In genomic region chr16:77190190-77190477, GRCh38 we compare ENCODE assay signal across 8 cellular contexts. TPM values are rescaled to one million over a fixed set of nuclear protein-coding genes. Genes with fewer than 3 reads are reported as not detected.
DNase-seq lines count a peak whose midpoint lies in the region; ATAC-seq, FAIRE-seq and TF ChIP-seq lines count a peak whose summit lies in the region.

No MANE protein-coding gene starts in this region.

- TF ChIP-seq EP300 in K562 (IDR thresholded peaks at IDR 0.05; ENCODE audit: low read length): no peak

- TF ChIP-seq POLR2A in K562 (conservative IDR thresholded peaks at IDR 0.05): no peak

- H3K4me1 ChIP-seq in BLaER1: peaks cover 27% of the 10 kb centered on the region
- peaks cover 9 to 17% of the 10 kb centered on the region in 2 experiments; a peak in 3 of 5 replicates for H3K4me1 ChIP-seq in K562 (replicated peaks in 1 of 2; ENCODE audit: control insufficient read depth in 2 of 2, insufficient read depth in 2 of 2, low read length in 2 of 2)
- H3K4me1 ChIP-seq in mucosa of descending colon (ENCODE audit: low read depth): peaks cover 11% of the 10 kb centered on the region

- peaks cover 23% of the 10 kb centered on the region for H3K79me2 ChIP-seq in K562 (ENCODE audit: control insufficient read depth, insufficient read depth, low read length)

- in situ Hi-C loops in K562 (cut with MboI): loop anchor here (25.0 kb wide), 2 partner anchors 1553 to 1978 kb away; partner anchors contain the start of genes CTRB1, CTRB2, KARS1 and TERF2IP

- H3K36me3 ChIP-seq in BLaER1: peaks cover 26% of the 10 kb centered on the region
- peaks cover 28% of the 10 kb centered on the region; the same call in 2 of the 3 replicates for H3K36me3 ChIP-seq in K562 (ENCODE audit: control insufficient read depth, insufficient read depth, low read length)
- H3K36me3 ChIP-seq in mucosa of descending colon (ENCODE audit: low read depth): peaks cover 9% of the 10 kb centered on the region

- TSS peak; percentile 89 for BruUV-seq in K562 (replicated peaks; lab: Mats Ljungman, UMichigan)

- ATAC-seq in HG03045 (IDR thresholded peaks at IDR 0.05; ENCODE audit: unreplicated experiment) (peak; percentile 1), K562 (no peak), mucosa of descending colon (no peak), HG03025 (IDR thresholded peaks at IDR 0.05; ENCODE audit: low FRiP score, unreplicated experiment) (no peak)

- CTCF ChIA-PET in K562 (lab: Yijun Ruan, JAX; ENCODE audit: low intra/inter-chr PET ratio): no interaction called here

- intact Hi-C loops in K562 (cut with micrococcal nuclease) (no loop called here), mucosa of descending colon (cut with DNase I, micrococcal nuclease) (no loop called here), head of caudate nucleus (cut with DNase I) (no loop called here)

- H4K20me1 ChIP-seq in BLaER1 (peaks cover 21% of the 10 kb centered on the region), K562 (replicated peaks; ENCODE audit: control insufficient read depth, insufficient read depth, low read length) (no peaks in the 10 kb centered on the region)

- H3K4me3 ChIP-seq in BLaER1 (peak overlapping the region; percentile 87), K562 (peak overlapping the region; percentile 84), mucosa of descending colon (peak overlapping the region; percentile 67)

- no peak for TF ChIP-seq CTCF in K562 (IDR thresholded peaks at IDR 0.05 in 2 of 3, conservative IDR thresholded peaks at IDR 0.05 in 1 of 3; ENCODE audit: insufficient read depth in 2 of 3, low read depth in 1 of 3, low read length in 3 of 3)
- no peak for TF ChIP-seq CTCF in mucosa of descending colon (IDR thresholded peaks at IDR 0.05)

- H3K4me2 ChIP-seq in BLaER1: peak overlapping the region; percentile 84
- peak overlapping the region; percentile 83 for H3K4me2 ChIP-seq in K562 (ENCODE audit: insufficient read depth, low read length)

- no peak for DNase-seq in K562 (ENCODE audit: extremely low read depth in 1 of 4, low spot score in 3 of 4)
- no peak for DNase-seq in mucosa of descending colon
- no peak for DNase-seq in CD1c-positive myeloid dendritic cell (ENCODE audit: extremely low spot score)
- no peak for DNase-seq in head of caudate nucleus
- no peak for DNase-seq in NCI-H526 (lab: John Stamatoyannopoulos, UW)

- H3K9me1 ChIP-seq in K562 (ENCODE audit: control insufficient read depth, insufficient read depth, low read length): peaks cover 3% of the 10 kb centered on the region

- peak overlapping the region; percentile 93 for H3K27ac ChIP-seq in BLaER1
- H3K27ac ChIP-seq in K562 (ENCODE audit: extremely low read depth, low read depth, low read length): peak overlapping the region; percentile 99

- no peak for TF ChIP-seq RAD21 in K562 (CRISPR knock-in tag; conservative IDR thresholded peaks at IDR 0.05 in 1 of 2, IDR thresholded peaks at IDR 0.05 in 1 of 2)

- H3K9me3 ChIP-seq in BLaER1 (no peaks in the 10 kb centered on the region), K562 (replicated peaks; ENCODE audit: control insufficient read depth, insufficient read depth, low read depth, low read length) (no peaks in the 10 kb centered on the region), mucosa of descending colon (no peaks in the 10 kb centered on the region)

- H3K9ac ChIP-seq in BLaER1 (peak overlapping the region; percentile 86), K562 (ENCODE audit: insufficient read depth in 1 of 2, low read depth in 2 of 2, low read length in 2 of 2) (peak overlapping the region; percentile 95 to 96)

- H3K27me3 ChIP-seq in BLaER1 (no peaks in the 10 kb centered on the region), K562 (ENCODE audit: control insufficient read depth in 2 of 2, insufficient read depth in 2 of 2, low read length in 2 of 2) (no peaks in the 10 kb centered on the region)

- WGBS in K562 (ENCODE audit: insufficient coverage, low coverage, missing lambda C conversion rate): 0% methylated on average over 14 of the region's 19 CpGs

- FAIRE-seq in K562 (lab: Jason Lieb, UNC): no peak

- POLR2A ChIA-PET in K562 (lab: Yijun Ruan, JAX): interaction anchor here (0.6 to 1.6 kb wide), 4 partner anchors 11 to 1757 kb away, joined by 3 to 5 read pairs (median 3); no protein-coding TSS in a partner anchor

- peak overlapping the region; percentile 98 for H2AFZ ChIP-seq in K562 (ENCODE audit: low read depth, low read length)

TF ChIP-seq in K562, 482 proteins besides CTCF, POLR2A, EP300 and RAD21:
- TF ChIP-seq ZBTB8A (IDR thresholded peaks at IDR 0.05; ENCODE audit: partially characterized antibody) (no peak), SP1 (CRISPR knock-in tag; IDR thresholded peaks at IDR 0.05) (no peak), ZFP36 (IDR thresholded peaks at IDR 0.05; ENCODE audit: low read depth, low read length, partially characterized antibody) (no peak), ETV5 (CRISPR knock-in tag; IDR thresholded peaks at IDR 0.05; ENCODE audit: low read depth) (0 out of 2 replicates have a peak, but pooled peaks have one; percentile 40), SREBF2 (CRISPR knock-in tag; IDR thresholded peaks at IDR 0.05) (0 out of 2 replicates have a peak, but pooled peaks have one; percentile 71), ZNF830 (CRISPR knock-in tag; IDR thresholded peaks at IDR 0.05) (0 out of 2 replicates have a peak, but pooled peaks have one; percentile 33), NR4A1 (CRISPR knock-in tag; IDR thresholded peaks at IDR 0.05) (no peak), NR4A1 (tag; IDR thresholded peaks at IDR 0.05) (0 out of 2 replicates have a peak, but pooled peaks have one; percentile 52), CBFB (CRISPR knock-in tag; IDR thresholded peaks at IDR 0.05) (0 out of 2 replicates have a peak, but pooled peaks have one; percentile 53), ZNF695 (CRISPR knock-in tag; IDR thresholded peaks at IDR 0.05) (no peak), NELFE (IDR thresholded peaks at IDR 0.05; ENCODE audit: insufficient read depth, insufficient read length) (no peak)
- TF ChIP-seq, protein P1, sequence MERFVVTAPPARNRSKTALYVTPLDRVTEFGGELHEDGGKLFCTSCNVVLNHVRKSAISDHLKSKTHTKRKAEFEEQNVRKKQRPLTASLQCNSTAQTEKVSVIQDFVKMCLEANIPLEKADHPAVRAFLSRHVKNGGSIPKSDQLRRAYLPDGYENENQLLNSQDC (CRISPR knock-in tag; IDR thresholded peaks at IDR 0.05): no peak
- TF ChIP-seq, protein P2, sequence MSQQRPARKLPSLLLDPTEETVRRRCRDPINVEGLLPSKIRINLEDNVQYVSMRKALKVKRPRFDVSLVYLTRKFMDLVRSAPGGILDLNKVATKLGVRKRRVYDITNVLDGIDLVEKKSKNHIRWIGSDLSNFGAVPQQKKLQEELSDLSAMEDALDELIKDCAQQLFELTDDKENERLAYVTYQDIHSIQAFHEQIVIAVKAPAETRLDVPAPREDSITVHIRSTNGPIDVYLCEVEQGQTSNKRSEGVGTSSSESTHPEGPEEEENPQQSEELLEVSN (IDR thresholded peaks at IDR 0.05; ENCODE audit: borderline replicate concordance in 1 of 2, extremely low read depth in 1 of 2, insufficient read depth in 1 of 2, insufficient read length in 1 of 2, low read depth in 1 of 2, low read length in 1 of 2, poor library complexity in 1 of 2, severe bottlenecking in 1 of 2): peak in 1 of 2 experiments; percentile 5

RNA-seq across cellular contexts. Expression of gene MON1B, which starts 0.9 kb away (rescaled TPM):
- 34.1 and 57.3 TPM in 2 replicates for total RNA-seq in K562 (2011; cell fraction: chromatin; rRNA removed; ENCODE audit: low replicate concordance)
- 30.7 and 34.0 TPM in 2 replicates for total RNA-seq in K562 (2011; cell fraction: nucleolus; rRNA removed)
- total RNA-seq in K562 (2011; cell fraction: nucleoplasm; rRNA removed): 39.2 and 48.4 TPM in 2 replicates
- total RNA-seq in K562 (2014; rRNA removed) (13.4 and 18.7 TPM in 2 replicates), K562 (2014; rRNA removed; fragmentation: Illumina TruSeq; extraction: Trizol) (6.7 and 7.3 TPM in 2 replicates), K562 (2015; rRNA removed; fragmentation: Illumina TruSeq; extraction: Trizol) (7.8 TPM in 2 replicates), K562 (2021) (53.8 and 66.0 TPM in 2 replicates), mucosa of descending colon (10 to 100 TPM; 54.8 to 83.8 (median 72.7) TPM)
- polyA plus RNA-seq in K562 (2011; rRNA removed) (12.6 and 16.4 TPM in 2 replicates), K562 (2014; fragmentation: Illumina TruSeq; extraction: Trizol) (24.5 and 33.4 TPM in 2 replicates), K562 (2014; fragmentation: Nextera tagmentation; extraction: Ambion mirVana) (1 to 10 TPM; 5.0 to 5.4 TPM), K562 (2014; rRNA removed) (25.8 and 32.2 TPM in 2 replicates)
- polyA plus RNA-seq in K562 (2011; cell fraction: cytosol; rRNA removed): 15.9 and 30.6 TPM in 2 replicates
- polyA plus RNA-seq in K562 (2011; cell fraction: nucleus; rRNA removed): 69.5 and 88.7 TPM in 2 replicates
- polyA plus RNA-seq in K562 (2012): 19.9 and 41.0 TPM in 2 replicates
- polyA minus RNA-seq in K562 (2011; rRNA and poly(A)+ RNA removed): 6.8 and 9.5 TPM in 2 replicates
- polyA minus RNA-seq in K562 (2011; cell fraction: cytosol; rRNA and poly(A)+ RNA removed): 13.3 and 14.4 TPM in 2 replicates
- 16.4 and 17.6 TPM in 2 replicates for polyA minus RNA-seq in K562 (2011; cell fraction: nucleus; rRNA and poly(A)+ RNA removed)

RNA-seq across cellular contexts. Expression of gene SYCE1L, which starts 9.1 kb away (rescaled TPM):
- not detected in 2 replicates for total RNA-seq in K562 (2011; cell fraction: chromatin; rRNA removed; ENCODE audit: low replicate concordance)
- not detected in 2 replicates for total RNA-seq in K562 (2011; cell fraction: nucleolus; rRNA removed)
- not detected in 2 replicates for total RNA-seq in K562 (2011; cell fraction: nucleoplasm; rRNA removed)
- total RNA-seq in K562 (2014; rRNA removed) (0.54 and 0.57 TPM in 2 replicates), K562 (2014; rRNA removed; fragmentation: Illumina TruSeq; extraction: Trizol) (not detected in 2 replicates), K562 (2015; rRNA removed; fragmentation: Illumina TruSeq; extraction: Trizol) (0.19 and 0.80 TPM in 2 replicates), K562 (2021) (2.7 and 3.4 TPM in 2 replicates), mucosa of descending colon (1 to 10 TPM; 1.7 to 6.3 (median 2.7) TPM)
- polyA plus RNA-seq in K562 (2011; rRNA removed) (not detected in 2 replicates), K562 (2014; fragmentation: Illumina TruSeq; extraction: Trizol) (not detected in 2 replicates), K562 (2014; fragmentation: Nextera tagmentation; extraction: Ambion mirVana) (not detected), K562 (2014; rRNA removed) (1.3 and 1.4 TPM in 2 replicates)
- 0.13 and 0.21 TPM in 2 replicates for polyA plus RNA-seq in K562 (2011; cell fraction: cytosol; rRNA removed)
- 0.87 and 1.8 TPM in 2 replicates for polyA plus RNA-seq in K562 (2011; cell fraction: nucleus; rRNA removed)
- 0.78 and 0.87 TPM in 2 replicates for polyA plus RNA-seq in K562 (2012)
- not detected in 2 replicates for polyA minus RNA-seq in K562 (2011; rRNA and poly(A)+ RNA removed)
- not detected in 2 replicates for polyA minus RNA-seq in K562 (2011; cell fraction: cytosol; rRNA and poly(A)+ RNA removed)
- 0.54 TPM in 1 of 2 replicates, not detected in the other for polyA minus RNA-seq in K562 (2011; cell fraction: nucleus; rRNA and poly(A)+ RNA removed)
